Comparison of ENCODE assay signal across 8 cellular contexts in genomic region chr6:158517581-158517980, GRCh38. TPM values are rescaled to one million over a fixed set of nuclear protein-coding genes. Genes with fewer than 3 reads are reported as not detected.
A peak's percentile ranks its signal among the peaks of the same experiment; 100 is the strongest.
DNase-seq lines count a peak whose midpoint lies in the region; ATAC-seq, FAIRE-seq and TF ChIP-seq lines count a peak whose summit lies in the region.

No MANE protein-coding gene starts in this region.

- peaks cover 16% of the 10 kb centered on the region for H3K27me3 Mint-ChIP-seq in memory B cell

- H3K4me3 Mint-ChIP-seq in memory B cell: no peak overlapping the region

- DNase-seq in GM12892 (ENCODE audit: insufficient read length) (no peak), NCI-H345 (lab: John Stamatoyannopoulos, UW) (peak; percentile 36), memory B cell (ENCODE audit: low spot score in 2 of 2) (no peak), 8988T (no peak), NCI-H226 (no peak), COLO829 (ENCODE audit: low spot score) (no peak), Right ventricle myocardium inferior (ENCODE audit: missing footprints) (no peak)

- intact Hi-C loops in Right ventricle myocardium inferior (cut with DNase I): loop anchor here (5.0 kb wide), 1 partner anchor 295 kb away; no protein-coding TSS in a partner anchor

- no peaks in the 10 kb centered on the region for H3K9me3 Mint-ChIP-seq in memory B cell

- no peaks in the 10 kb centered on the region for H3K36me3 Mint-ChIP-seq in memory B cell

- ATAC-seq in GM21447 (IDR thresholded peaks at IDR 0.05; ENCODE audit: unreplicated experiment) (peak; percentile 61), memory B cell (ENCODE audit: low read depth) (peak; percentile 72), Right ventricle myocardium inferior (no peak)

- peak; percentile 83 for FAIRE-seq in GM12892 (lab: Jason Lieb, UNC)

- H3K4me1 Mint-ChIP-seq in memory B cell: peaks cover 7% of the 10 kb centered on the region

- no peak overlapping the region for H3K27ac Mint-ChIP-seq in memory B cell

- TF ChIP-seq POLR2A in GM12892 (IDR thresholded peaks at IDR 0.05; ENCODE audit: low read depth, low read length): no peak

RNA-seq across cellular contexts. Expression of gene TMEM181, which starts 42.3 kb away (rescaled TPM):
- 6.9 TPM for polyA plus RNA-seq in GM12892 (2012; ENCODE audit: missing spikeins)
- 10.1 TPM for total RNA-seq in Right ventricle myocardium inferior
